ENCODE assay signal across 12 cellular contexts in genomic region chr7:151726875-151727578, GRCh38.
DNase-seq lines count a peak whose midpoint lies in the region; ATAC-seq and TF ChIP-seq lines count a peak whose summit lies in the region.
"Had no signal": no experiment of that assay in that cellular context is flagged by ENCODE, and none has a peak within 500 bp of the region (broad histone marks: within the 10 kb centered on the region; RNA-seq: fewer than 3 reads in every experiment).

No MANE protein-coding gene starts in this region.

- no peak for TF ChIP-seq CTCF in chondrocyte (IDR thresholded peaks at IDR 0.05)
- TF ChIP-seq CTCF in mesothelial cell of epicardium (IDR thresholded peaks at IDR 0.05; ENCODE audit: unreplicated experiment) = no peak
- no peak for TF ChIP-seq CTCF in MM.1S (IDR thresholded peaks at IDR 0.05; ENCODE audit: low read length)
- no peak for TF ChIP-seq CTCF in A673 (conservative IDR thresholded peaks at IDR 0.05; ENCODE audit: low read depth, low read length)

- intact Hi-C loops in A673 (cut with micrococcal nuclease; ENCODE audit: unreplicated experiment) = no loop called here

- H3K9ac ChIP-seq in MM.1S (ENCODE audit: low read length) = no peak overlapping the region

- POLR2A ChIA-PET in A673 (lab: Charles Lee; ENCODE audit: low non-redundant PET) = no interaction called here

- H3K27me3 ChIP-seq in MM.1S (replicated peaks; ENCODE audit: insufficient read depth, low read length) (peaks cover 49% of the 10 kb centered on the region), A673 (replicated peaks; ENCODE audit: insufficient read depth, low read depth, low read length, poor library complexity) (no peaks in the 10 kb centered on the region)

- CTCF ChIA-PET in A673 (lab: Charles Lee) = no interaction called here

- H3F3A ChIP-seq in MM.1S (ENCODE audit: insufficient read depth, low read length) = no peaks in the 10 kb centered on the region

- H3K4me2 ChIP-seq in MM.1S (ENCODE audit: low read depth, low read length) = no peak overlapping the region

- H4K20me1 ChIP-seq in MM.1S (ENCODE audit: insufficient read depth, low read length) = no peaks in the 10 kb centered on the region

- ATAC-seq in stimulated activated naive CD8-positive, alpha-beta T cell treated with anti-CD3 and anti-CD28 coated beads, Interleukin-15, Interleukin-2, amounts not matched to agents 100 U/mL and 50 U/mL, for 24 hours = no peak

- no TSS peak for BruUV-seq in A673 (replicated peaks; lab: Mats Ljungman, UMichigan)

- H3K27ac ChIP-seq in MM.1S (ENCODE audit: low read length) = no peak overlapping the region
- no peak overlapping the region for H3K27ac ChIP-seq in A673 (ENCODE audit: low read depth, low read length, poor library complexity, severe bottlenecking)

- H3K9me3 Mint-ChIP-seq in stimulated activated naive CD8-positive, alpha-beta T cell treated with anti-CD3 and anti-CD28 coated beads, Interleukin-15, Interleukin-2, amounts not matched to agents 100 ng/mL and 50 ng/mL, for 24 hours = no peaks in the 10 kb centered on the region
- H3K9me3 Mint-ChIP-seq in chondrocyte (ENCODE audit: low read depth) (no peaks in the 10 kb centered on the region), mesothelial cell of epicardium (no peaks in the 10 kb centered on the region)
- H3K9me3 Mint-ChIP-seq: activated naive CD4-positive, alpha-beta T cell treated with anti-CD3 and anti-CD28 coated beads, Interleukin-2, amount 50 U/mL, for 24 hours; natural killer cell treated with Interleukin-12 subunit alpha and Interleukin-12 subunit beta and Interleukin-15 and Interleukin-18, amount 100 ng/mL, for 72 hours had no signal

- no peaks in the 10 kb centered on the region for H3K9me3 ChIP-seq in MM.1S (replicated peaks; ENCODE audit: insufficient read depth, low read length)
- no peaks in the 10 kb centered on the region for H3K9me3 ChIP-seq in A673 (ENCODE audit: low read depth, low read length, poor library complexity, severe bottlenecking)

- H3K4me1 ChIP-seq in MM.1S (ENCODE audit: low read length) (no peaks in the 10 kb centered on the region), A673 (ENCODE audit: insufficient read depth, low read length, poor library complexity, severe bottlenecking) (peaks cover 15% of the 10 kb centered on the region)

- H3K9me2 ChIP-seq in MM.1S (replicated peaks; ENCODE audit: insufficient read depth, low read length) = no peaks in the 10 kb centered on the region

- no peaks in the 10 kb centered on the region for H3K79me2 ChIP-seq in MM.1S (ENCODE audit: low read length)

- no peak overlapping the region for H3K4me3 Mint-ChIP-seq in stimulated activated naive CD8-positive, alpha-beta T cell treated with anti-CD3 and anti-CD28 coated beads, Interleukin-15, Interleukin-2, amounts not matched to agents 100 ng/mL and 50 ng/mL, for 24 hours
- H3K4me3 Mint-ChIP-seq in chondrocyte (ENCODE audit: unreplicated experiment) = no peak overlapping the region
- no peak overlapping the region for H3K4me3 Mint-ChIP-seq in mesothelial cell of epicardium
- H3K4me3 Mint-ChIP-seq: activated naive CD4-positive, alpha-beta T cell treated with anti-CD3 and anti-CD28 coated beads, Interleukin-2, amount 50 U/mL, for 24 hours; natural killer cell treated with Interleukin-12 subunit alpha and Interleukin-12 subunit beta and Interleukin-15 and Interleukin-18, amount 100 ng/mL, for 72 hours had no signal

- H3K4me1 Mint-ChIP-seq in stimulated activated naive CD8-positive, alpha-beta T cell treated with anti-CD3 and anti-CD28 coated beads, Interleukin-15, Interleukin-2, amounts not matched to agents 100 ng/mL and 50 ng/mL, for 24 hours (ENCODE audit: low read depth) = peaks cover 28% of the 10 kb centered on the region
- H3K4me1 Mint-ChIP-seq in chondrocyte (ENCODE audit: low read depth) (peaks cover 33% of the 10 kb centered on the region), mesothelial cell of epicardium (peaks cover 22% of the 10 kb centered on the region)

- no peaks in the 10 kb centered on the region for H3K36me3 Mint-ChIP-seq in stimulated activated naive CD8-positive, alpha-beta T cell treated with anti-CD3 and anti-CD28 coated beads, Interleukin-15, Interleukin-2, amounts not matched to agents 100 ng/mL and 50 ng/mL, for 24 hours (ENCODE audit: low read depth)
- H3K36me3 Mint-ChIP-seq in chondrocyte (ENCODE audit: low read depth) (no peaks in the 10 kb centered on the region), mesothelial cell of epicardium (no peaks in the 10 kb centered on the region)
- H3K36me3 Mint-ChIP-seq: activated naive CD4-positive, alpha-beta T cell treated with anti-CD3 and anti-CD28 coated beads, Interleukin-2, amount 50 U/mL, for 24 hours; natural killer cell treated with Interleukin-12 subunit alpha and Interleukin-12 subunit beta and Interleukin-15 and Interleukin-18, amount 100 ng/mL, for 72 hours had no signal

- H3K27ac Mint-ChIP-seq in stimulated activated naive CD8-positive, alpha-beta T cell treated with anti-CD3 and anti-CD28 coated beads, Interleukin-15, Interleukin-2, amounts not matched to agents 100 ng/mL and 50 ng/mL, for 24 hours = peak overlapping the region; percentile 49
- H3K27ac Mint-ChIP-seq in chondrocyte (ENCODE audit: unreplicated experiment) = peak overlapping the region; percentile 51
- peak overlapping the region; percentile 59 for H3K27ac Mint-ChIP-seq in mesothelial cell of epicardium
- H3K27ac Mint-ChIP-seq: activated naive CD4-positive, alpha-beta T cell treated with anti-CD3 and anti-CD28 coated beads, Interleukin-2, amount 50 U/mL, for 24 hours; natural killer cell treated with Interleukin-12 subunit alpha and Interleukin-12 subunit beta and Interleukin-15 and Interleukin-18, amount 100 ng/mL, for 72 hours had no signal

- no peak for DNase-seq in stimulated activated naive CD8-positive, alpha-beta T cell treated with anti-CD3 and anti-CD28 coated beads, Interleukin-15, Interleukin-2, amounts not matched to agents 100 U/mL and 50 U/mL, for 24 hours
- peak; percentile 62 for DNase-seq in chondrocyte (ENCODE audit: low spot score)
- DNase-seq in mesothelial cell of epicardium (ENCODE audit: low spot score in 2 of 2, unreplicated experiment in 2 of 2) = no peak
- no peak for DNase-seq in MM.1S
- no peak for DNase-seq in DMS153 treated with DMSO at 0.1 percent for 48 hours (lab: John Stamatoyannopoulos, UW; ENCODE audit: unreplicated experiment)
- DNase-seq in A673 (ENCODE audit: low spot score) = no peak
- no peak for DNase-seq in NCI-H526 (lab: John Stamatoyannopoulos, UW)
- DNase-seq: T-helper 9 cell had no signal

- H3K4me3 ChIP-seq in MM.1S (ENCODE audit: low read length) (no peak overlapping the region), A673 (ENCODE audit: low read depth, low read length, poor library complexity, severe bottlenecking) (no peak overlapping the region)
- H3K4me3 ChIP-seq: coronary artery had no signal

- no peak overlapping the region for H2AFZ ChIP-seq in MM.1S (ENCODE audit: low read length)

- H3K36me3 ChIP-seq in MM.1S (replicated peaks; ENCODE audit: insufficient read depth, low read length) (no peaks in the 10 kb centered on the region), A673 (ENCODE audit: insufficient read depth, low read length, poor library complexity, severe bottlenecking) (no peaks in the 10 kb centered on the region)

- no peaks in the 10 kb centered on the region for H3K27me3 Mint-ChIP-seq in stimulated activated naive CD8-positive, alpha-beta T cell treated with anti-CD3 and anti-CD28 coated beads, Interleukin-15, Interleukin-2, amounts not matched to agents 100 ng/mL and 50 ng/mL, for 24 hours
- H3K27me3 Mint-ChIP-seq in chondrocyte (ENCODE audit: low read depth) = peaks cover 3% of the 10 kb centered on the region
- H3K27me3 Mint-ChIP-seq in mesothelial cell of epicardium (ENCODE audit: low read depth) = no peaks in the 10 kb centered on the region
- H3K27me3 Mint-ChIP-seq: activated naive CD4-positive, alpha-beta T cell treated with anti-CD3 and anti-CD28 coated beads, Interleukin-2, amount 50 U/mL, for 24 hours; natural killer cell treated with Interleukin-12 subunit alpha and Interleukin-12 subunit beta and Interleukin-15 and Interleukin-18, amount 100 ng/mL, for 72 hours had no signal
